1 cellular context compared by ENCODE assay signal in the genomic region with DNA sequence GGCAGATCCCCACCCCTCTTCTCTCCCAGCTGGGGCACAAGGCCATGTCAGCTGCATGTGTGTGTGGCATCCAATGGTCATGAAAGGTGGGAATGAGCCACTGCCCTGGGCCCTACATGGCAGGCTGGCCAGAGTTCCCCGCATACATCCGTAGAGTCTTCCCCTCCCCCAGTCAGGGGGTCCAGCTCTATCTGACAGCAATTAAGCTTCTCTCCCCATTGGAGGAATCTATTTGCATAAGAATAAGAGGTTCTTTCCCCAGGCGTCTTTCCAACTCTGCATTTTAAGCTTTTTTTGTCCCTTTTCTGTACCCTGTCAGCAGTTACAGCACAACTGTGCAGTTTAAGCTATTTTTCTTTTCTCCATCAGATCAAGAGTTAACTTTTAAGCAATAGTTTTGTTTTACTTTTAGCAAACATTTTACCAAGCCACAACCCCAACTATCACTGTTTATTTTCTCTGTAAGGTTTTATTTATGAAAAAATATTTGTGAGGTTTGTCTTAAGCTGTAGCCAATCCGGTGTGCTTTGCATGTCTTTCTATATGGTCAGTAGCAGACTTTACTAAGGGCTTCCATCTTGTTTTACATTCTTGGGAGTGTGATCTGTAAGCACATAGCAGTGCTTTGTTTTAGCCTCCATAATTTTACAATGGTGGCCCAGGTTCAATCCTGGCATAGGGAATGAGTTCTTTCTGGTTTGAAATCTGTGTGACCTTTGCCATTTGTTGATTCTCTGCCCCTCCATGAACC.
TF ChIP-seq lines count a peak whose summit lies in the region.

No MANE protein-coding gene starts in this region.

TF ChIP-seq in H1, 55 proteins besides CTCF, POLR2A, EP300 and RAD21:
- no peak for TF ChIP-seq NANOG (IDR thresholded peaks at IDR 0.05; ENCODE audit: insufficient read depth, low read depth, low read length, poor library complexity, severe bottlenecking)
- no peak for TF ChIP-seq KDM1A (IDR thresholded peaks at IDR 0.05; ENCODE audit: borderline replicate concordance, low read length)
- TF ChIP-seq POU5F1 (IDR thresholded peaks at IDR 0.05; ENCODE audit: low read depth, low read length), result 0 out of 2 replicates have a peak, but pooled peaks have one; percentile 24
